Comparison of ENCODE assay signal across 27 cellular contexts in the genomic region with DNA sequence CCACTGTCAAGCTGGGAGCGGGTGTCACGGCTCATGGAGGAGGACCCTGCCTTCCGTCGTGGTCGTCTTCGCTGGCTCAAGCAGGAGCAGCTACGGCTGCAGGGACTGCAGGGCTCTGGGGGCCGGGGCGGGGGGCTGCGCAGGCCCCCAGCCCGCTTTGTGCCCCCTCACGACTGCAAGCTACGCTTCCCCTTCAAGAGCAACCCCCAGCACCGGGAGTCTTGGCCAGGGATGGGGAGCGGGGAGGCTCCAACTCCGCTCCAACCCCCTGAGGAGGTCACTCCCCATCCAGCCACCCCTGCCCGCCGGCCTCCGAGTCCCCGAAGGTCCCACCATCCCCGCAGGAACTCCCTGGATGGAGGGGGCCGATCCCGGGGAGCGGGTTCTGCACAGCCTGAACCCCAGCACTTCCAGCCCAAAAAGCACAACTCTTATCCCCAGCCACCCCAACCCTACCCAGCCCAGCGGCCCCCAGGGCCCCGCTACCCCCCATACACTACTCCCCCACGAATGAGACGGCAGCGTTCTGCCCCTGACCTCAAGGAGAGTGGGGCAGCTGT. TPM values are rescaled to one million over a fixed set of nuclear protein-coding genes. Genes with fewer than 3 reads are reported as not detected.
DNase-seq lines count a peak whose midpoint lies in the region; ATAC-seq and TF ChIP-seq lines count a peak whose summit lies in the region.
"Had no signal": no experiment of that assay in that cellular context is flagged by ENCODE, and none has a peak within 500 bp of the region (broad histone marks: within the 10 kb centered on the region; RNA-seq: fewer than 3 reads in every experiment).

No MANE protein-coding gene starts in this region.

- peaks cover 15% of the 10 kb centered on the region for H3K4me1 Mint-ChIP-seq in activated naive CD4-positive, alpha-beta T cell treated with anti-CD3 and anti-CD28 coated beads, Interleukin-2, amount 10 ng/mL, durations not matched to agents 7 days and 5 days
- H3K4me1 Mint-ChIP-seq in activated T-helper 2 cell treated with anti-CD3 and anti-CD28 coated beads, Interferon-gamma antibody, Interleukin-2, Interleukin-4, amounts not matched to agents 10 μg/mL and 5 μg/mL and 100 μg/mL, durations not matched to agents 14 hours and 24 hours and 36 hours (ENCODE audit: low read depth): peaks cover 5% of the 10 kb centered on the region
- H3K4me1 Mint-ChIP-seq in memory B cell: peaks cover 2% of the 10 kb centered on the region
- peaks cover 11 to 22% of the 10 kb centered on the region in 2 donors for H3K4me1 Mint-ChIP-seq in stimulated activated naive B cell treated with anti-CD40 and anti-IgM and Interleukin-4, amounts not matched to agents 10 μg/mL and 1 μg/mL and 100 μg/mL, for 72 hours

- TF ChIP-seq CTCF in suprapubic skin (IDR thresholded peaks at IDR 0.05): no peak

- intact Hi-C loops in activated T-helper 2 cell treated with anti-CD3 and anti-CD28 coated beads, Interferon-gamma antibody, Interleukin-2, Interleukin-4, amounts not matched to agents 10 μg/mL and 5 μg/mL and 100 μg/mL, durations not matched to agents 14 hours and 24 hours and 36 hours (cut with micrococcal nuclease): no loop called here

- ATAC-seq in memory B cell (ENCODE audit: low read depth): no peak
- ATAC-seq in stimulated activated naive B cell treated with anti-CD40 and anti-IgM and Interleukin-4, amounts not matched to agents 10 μg/mL and 1 μg/mL and 100 μg/mL, for 72 hours (replicated peaks): no peak
- ATAC-seq in GM18498 (IDR thresholded peaks at IDR 0.05; ENCODE audit: unreplicated experiment): no peak
- ATAC-seq: GM12878 had no signal

- peaks cover 12% of the 10 kb centered on the region for H3K4me1 ChIP-seq in suprapubic skin

- H3K27me3 ChIP-seq in suprapubic skin: no peaks in the 10 kb centered on the region
- H3K27me3 ChIP-seq: BLaER1 had no signal

- peaks cover 25% of the 10 kb centered on the region for H3K36me3 Mint-ChIP-seq in activated naive CD4-positive, alpha-beta T cell treated with anti-CD3 and anti-CD28 coated beads, Interleukin-2, amount 10 ng/mL, durations not matched to agents 7 days and 5 days
- peaks cover 36% of the 10 kb centered on the region for H3K36me3 Mint-ChIP-seq in activated T-helper 2 cell treated with anti-CD3 and anti-CD28 coated beads, Interferon-gamma antibody, Interleukin-2, Interleukin-4, amounts not matched to agents 10 μg/mL and 5 μg/mL and 100 μg/mL, durations not matched to agents 14 hours and 24 hours and 36 hours (ENCODE audit: low read depth)
- peaks cover 25% of the 10 kb centered on the region for H3K36me3 Mint-ChIP-seq in memory B cell
- H3K36me3 Mint-ChIP-seq in stimulated activated naive B cell treated with anti-CD40 and anti-IgM and Interleukin-4, amounts not matched to agents 10 μg/mL and 1 μg/mL and 100 μg/mL, for 72 hours: peaks cover 55 to 57% of the 10 kb centered on the region in 2 donors

- CTCF ChIA-PET in activated naive CD4-positive, alpha-beta T cell treated with anti-CD3 and anti-CD28 coated beads, Interleukin-2, amount 10 ng/mL, durations not matched to agents 7 days and 5 days (lab: Charles Lee): no interaction called here

- no peak overlapping the region for H3K4me3 Mint-ChIP-seq in activated naive CD4-positive, alpha-beta T cell treated with anti-CD3 and anti-CD28 coated beads, Interleukin-2, amount 10 ng/mL, durations not matched to agents 7 days and 5 days
- H3K4me3 Mint-ChIP-seq in activated T-helper 2 cell treated with anti-CD3 and anti-CD28 coated beads, Interferon-gamma antibody, Interleukin-2, Interleukin-4, amounts not matched to agents 10 μg/mL and 5 μg/mL and 100 μg/mL, durations not matched to agents 14 hours and 24 hours and 36 hours (ENCODE audit: low read depth): no peak overlapping the region
- H3K4me3 Mint-ChIP-seq in memory B cell: no peak overlapping the region
- H3K4me3 Mint-ChIP-seq in stimulated activated naive B cell treated with anti-CD40 and anti-IgM and Interleukin-4, amounts not matched to agents 10 μg/mL and 1 μg/mL and 100 μg/mL, for 72 hours: no peak overlapping the region
- H3K4me3 Mint-ChIP-seq: CD4-positive, alpha-beta T cell had no signal

- H3K27ac ChIP-seq in suprapubic skin: no peak overlapping the region
- H3K27ac ChIP-seq: 22Rv1, BLaER1, GM23248, KMS-11 had no signal

- peak overlapping the region; percentile 71 for H3K27ac Mint-ChIP-seq in activated naive CD4-positive, alpha-beta T cell treated with anti-CD3 and anti-CD28 coated beads, Interleukin-2, amount 10 ng/mL, durations not matched to agents 7 days and 5 days
- H3K27ac Mint-ChIP-seq in activated T-helper 2 cell treated with anti-CD3 and anti-CD28 coated beads, Interferon-gamma antibody, Interleukin-2, Interleukin-4, amounts not matched to agents 10 μg/mL and 5 μg/mL and 100 μg/mL, durations not matched to agents 14 hours and 24 hours and 36 hours: peak overlapping the region; percentile 5
- peak overlapping the region; percentile 7 for H3K27ac Mint-ChIP-seq in memory B cell
- peak overlapping the region; percentile 5 for H3K27ac Mint-ChIP-seq in stimulated activated naive B cell treated with anti-CD40 and anti-IgM and Interleukin-4, amounts not matched to agents 10 μg/mL and 1 μg/mL and 100 μg/mL, for 72 hours
- H3K27ac Mint-ChIP-seq: CD4-positive, alpha-beta T cell had no signal

- no peak for TF ChIP-seq POLR2A in suprapubic skin (IDR thresholded peaks at IDR 0.05)

- no peaks in the 10 kb centered on the region for H3K27me3 Mint-ChIP-seq in activated naive CD4-positive, alpha-beta T cell treated with anti-CD3 and anti-CD28 coated beads, Interleukin-2, amount 10 ng/mL, durations not matched to agents 7 days and 5 days
- no peaks in the 10 kb centered on the region for H3K27me3 Mint-ChIP-seq in activated T-helper 2 cell treated with anti-CD3 and anti-CD28 coated beads, Interferon-gamma antibody, Interleukin-2, Interleukin-4, amounts not matched to agents 10 μg/mL and 5 μg/mL and 100 μg/mL, durations not matched to agents 14 hours and 24 hours and 36 hours (ENCODE audit: low read depth)
- H3K27me3 Mint-ChIP-seq in memory B cell: no peaks in the 10 kb centered on the region
- peaks cover 8 to 36% of the 10 kb centered on the region in 2 donors for H3K27me3 Mint-ChIP-seq in stimulated activated naive B cell treated with anti-CD40 and anti-IgM and Interleukin-4, amounts not matched to agents 10 μg/mL and 1 μg/mL and 100 μg/mL, for 72 hours
- H3K27me3 Mint-ChIP-seq: CD4-positive, alpha-beta T cell had no signal

- peaks cover 53% of the 10 kb centered on the region for H3K36me3 ChIP-seq in suprapubic skin

- no peak overlapping the region for H3K4me3 ChIP-seq in suprapubic skin
- H3K4me3 ChIP-seq: BLaER1, GM12878, GM23248 had no signal

- H3K9me3 Mint-ChIP-seq in activated naive CD4-positive, alpha-beta T cell treated with anti-CD3 and anti-CD28 coated beads, Interleukin-2, amount 10 ng/mL, durations not matched to agents 7 days and 5 days: no peaks in the 10 kb centered on the region
- no peaks in the 10 kb centered on the region for H3K9me3 Mint-ChIP-seq in activated T-helper 2 cell treated with anti-CD3 and anti-CD28 coated beads, Interferon-gamma antibody, Interleukin-2, Interleukin-4, amounts not matched to agents 10 μg/mL and 5 μg/mL and 100 μg/mL, durations not matched to agents 14 hours and 24 hours and 36 hours
- H3K9me3 Mint-ChIP-seq in memory B cell: no peaks in the 10 kb centered on the region
- no peaks in the 10 kb centered on the region for H3K9me3 Mint-ChIP-seq in stimulated activated naive B cell treated with anti-CD40 and anti-IgM and Interleukin-4, amounts not matched to agents 10 μg/mL and 1 μg/mL and 100 μg/mL, for 72 hours
- H3K9me3 Mint-ChIP-seq: CD4-positive, alpha-beta T cell had no signal

- WGBS in suprapubic skin: 88% methylated on average over 3 of the region's 29 CpGs

- no peak for DNase-seq in activated naive CD4-positive, alpha-beta T cell treated with anti-CD3 and anti-CD28 coated beads, Interleukin-2, amount 10 ng/mL, durations not matched to agents 7 days and 5 days
- DNase-seq in activated naive CD4-positive, alpha-beta T cell (lab: John Stamatoyannopoulos, UW): no peak
- no peak for DNase-seq in activated T-helper 2 cell treated with anti-CD3 and anti-CD28 coated beads, Interferon-gamma antibody, Interleukin-2, Interleukin-4, amounts not matched to agents 10 μg/mL and 5 μg/mL and 100 μg/mL, durations not matched to agents 14 hours and 24 hours and 36 hours (ENCODE audit: low spot score)
- no peak for DNase-seq in memory B cell (ENCODE audit: low spot score in 2 of 2)
- no peak for DNase-seq in stimulated activated naive B cell treated with anti-CD40 and anti-IgM and Interleukin-4, amounts not matched to agents 10 μg/mL and 1 μg/mL and 100 μg/mL, for 72 hours
- no peak for DNase-seq in suprapubic skin (ENCODE audit: low spot score in 2 of 2)
- no peak for DNase-seq in medulla oblongata (ENCODE audit: extremely low spot score)
- DNase-seq: ACHN; CD4-positive, alpha-beta T cell; COR-L47; DMS 273 treated with DMSO at 0.1 percent for 48 hours; DND-41; GM23248; HCEC 1CT; NCI-H1105; NCI-H146; NCI-H2029; NCI-H345; NCI-H524; NCI-H774; NK-92 treated with Interleukin-12 subunit alpha and Interleukin-12 subunit beta, amount 100 ng/mL, for 24 hours had no signal

- no peaks in the 10 kb centered on the region for H3K9me3 ChIP-seq in suprapubic skin
- H3K9me3 ChIP-seq: BLaER1 had no signal

- TF ChIP-seq EP300 in suprapubic skin (IDR thresholded peaks at IDR 0.05): no peak

RNA-seq across cellular contexts. Expression of a gene that starts 11.6 kb away (rescaled TPM):
- 0.14 TPM in 2 replicates for total RNA-seq in activated T-helper 2 cell treated with anti-CD3 and anti-CD28 coated beads, Interferon-gamma antibody, Interleukin-2, Interleukin-4, amounts not matched to agents 10 μg/mL and 5 μg/mL and 100 μg/mL, durations not matched to agents 14 hours and 24 hours and 36 hours
- total RNA-seq in suprapubic skin: 10 to 100 TPM in 1 of 4 donors, 1 to 10 TPM in 3; 2.2 to 25.0 (median 5.9) TPM
- total RNA-seq: HT1080 had no signal

RNA-seq across cellular contexts. Expression of a gene that starts 25.9 kb away (rescaled TPM):
- total RNA-seq in activated T-helper 2 cell treated with anti-CD3 and anti-CD28 coated beads, Interferon-gamma antibody, Interleukin-2, Interleukin-4, amounts not matched to agents 10 μg/mL and 5 μg/mL and 100 μg/mL, durations not matched to agents 14 hours and 24 hours and 36 hours: 51.0 and 51.4 TPM in 2 replicates
- total RNA-seq in suprapubic skin: 100 to 1,000 TPM in 2 of 4 donors, 10 to 100 TPM in 2; 52.7 to 104 (median 97.8) TPM

RNA-seq across cellular contexts. Expression of a gene that starts 26.3 kb away (rescaled TPM):
- 0.43 and 0.53 TPM in 2 replicates for total RNA-seq in activated T-helper 2 cell treated with anti-CD3 and anti-CD28 coated beads, Interferon-gamma antibody, Interleukin-2, Interleukin-4, amounts not matched to agents 10 μg/mL and 5 μg/mL and 100 μg/mL, durations not matched to agents 14 hours and 24 hours and 36 hours
- 1 to 10 TPM in 2 of 4 donors, under 1 TPM in 2; 0.73 to 1.4 (median 1.2) TPM for total RNA-seq in suprapubic skin

RNA-seq across cellular contexts. Expression of a gene that starts 36.2 kb away (rescaled TPM):
- total RNA-seq in activated T-helper 2 cell treated with anti-CD3 and anti-CD28 coated beads, Interferon-gamma antibody, Interleukin-2, Interleukin-4, amounts not matched to agents 10 μg/mL and 5 μg/mL and 100 μg/mL, durations not matched to agents 14 hours and 24 hours and 36 hours: 90.2 and 92.3 TPM in 2 replicates
- 10 to 100 TPM; 27.4 to 60.8 (median 34.6) TPM for total RNA-seq in suprapubic skin

RNA-seq across cellular contexts. Expression of a gene that starts 54.6 kb away (rescaled TPM):
- total RNA-seq in activated T-helper 2 cell treated with anti-CD3 and anti-CD28 coated beads, Interferon-gamma antibody, Interleukin-2, Interleukin-4, amounts not matched to agents 10 μg/mL and 5 μg/mL and 100 μg/mL, durations not matched to agents 14 hours and 24 hours and 36 hours: 1.4 and 1.9 TPM in 2 replicates
- 1 to 10 TPM; 2.7 to 6.2 (median 4.4) TPM for total RNA-seq in suprapubic skin
- total RNA-seq: HT1080 had no signal

Comparison
In these comparisons a context has a peak if more than half of its experiments do, and no peak if none do; other contexts are left out.
1. H3K27ac Mint-ChIP-seq: peak in every context shown above with its lines; median percentile 71 in activated naive CD4-positive, alpha-beta T cell treated with anti-CD3 and anti-CD28 coated beads, Interleukin-2, amount 10 ng/mL, durations not matched to agents 7 days and 5 days; 7 in memory B cell; 5 in activated T-helper 2 cell treated with anti-CD3 and anti-CD28 coated beads, Interferon-gamma antibody, Interleukin-2, Interleukin-4, amounts not matched to agents 10 μg/mL and 5 μg/mL and 100 μg/mL, durations not matched to agents 14 hours and 24 hours and 36 hours; 5 in stimulated activated naive B cell treated with anti-CD40 and anti-IgM and Interleukin-4, amounts not matched to agents 10 μg/mL and 1 μg/mL and 100 μg/mL, for 72 hours.